ENCODE assay signal across 9 cellular contexts in genomic region chr10:95183132-95183450, GRCh38. TPM values are rescaled to one million over a fixed set of nuclear protein-coding genes. Genes with fewer than 3 reads are reported as not detected.
DNase-seq lines count a peak whose midpoint lies in the region; ATAC-seq and TF ChIP-seq lines count a peak whose summit lies in the region.
"Had no signal": no experiment of that assay in that cellular context is flagged by ENCODE, and none has a peak within 500 bp of the region (broad histone marks: within the 10 kb centered on the region; RNA-seq: fewer than 3 reads in every experiment).

No MANE protein-coding gene starts in this region.

- H3K4me1 Mint-ChIP-seq in mesothelial cell of epicardium = peaks cover 11% of the 10 kb centered on the region

- no peak for TF ChIP-seq CTCF in astrocyte of the spinal cord (IDR thresholded peaks at IDR 0.05; ENCODE audit: low read depth, low read length)
- no peak for TF ChIP-seq CTCF in mesothelial cell of epicardium (IDR thresholded peaks at IDR 0.05; ENCODE audit: unreplicated experiment)

- H3K36me3 Mint-ChIP-seq in mesothelial cell of epicardium = no peaks in the 10 kb centered on the region

- H3K4me3 ChIP-seq in astrocyte of the spinal cord (ENCODE audit: low read depth, low read length) = peak overlapping the region; percentile 57

- no peaks in the 10 kb centered on the region for H3K9me3 Mint-ChIP-seq in mesothelial cell of epicardium

- H3K27me3 Mint-ChIP-seq in mesothelial cell of epicardium (ENCODE audit: low read depth) = no peaks in the 10 kb centered on the region

- H3K4me3 Mint-ChIP-seq in mesothelial cell of epicardium = peak overlapping the region; percentile 75

- peak overlapping the region; percentile 71 for H3K27ac Mint-ChIP-seq in mesothelial cell of epicardium

- ATAC-seq in HG03175 (IDR thresholded peaks at IDR 0.05; ENCODE audit: unreplicated experiment) = peak; percentile 14
- no peak for ATAC-seq in GM19023 (IDR thresholded peaks at IDR 0.05; ENCODE audit: unreplicated experiment)
- ATAC-seq in GM21529 (IDR thresholded peaks at IDR 0.05; ENCODE audit: unreplicated experiment) = no peak
- ATAC-seq in HG03045 (IDR thresholded peaks at IDR 0.05; ENCODE audit: unreplicated experiment) = no peak

- DNase-seq in CMK (ENCODE audit: low read depth) (peak; percentile 2), astrocyte of the spinal cord (ENCODE audit: low read depth, low spot score) (peak; percentile 23), mesothelial cell of epicardium (ENCODE audit: low spot score in 2 of 2, unreplicated experiment in 2 of 2) (no peak), NCI-H2029 (lab: John Stamatoyannopoulos, UW) (no peak)

- in situ Hi-C loops in astrocyte of the spinal cord (cut with HindIII; ENCODE audit: low sequenced_read_pairs) = no loop called here

RNA-seq across cellular contexts. Expression of gene ACSM6, which starts 10.9 kb away (rescaled TPM):
- not detected in 3 replicates for total RNA-seq in mesothelial cell of epicardium
- total RNA-seq: HT1080 had no signal

Comparison
In these comparisons a context has a peak if more than half of its experiments do, and no peak if none do; other contexts are left out.
1. DNase-seq: peak in CMK (single experiment) and astrocyte of the spinal cord (single experiment); none in mesothelial cell of epicardium (0 of 2) and NCI-H2029 (single experiment).